Comparison of ENCODE assay signal across 1 cellular context in the genomic region with DNA sequence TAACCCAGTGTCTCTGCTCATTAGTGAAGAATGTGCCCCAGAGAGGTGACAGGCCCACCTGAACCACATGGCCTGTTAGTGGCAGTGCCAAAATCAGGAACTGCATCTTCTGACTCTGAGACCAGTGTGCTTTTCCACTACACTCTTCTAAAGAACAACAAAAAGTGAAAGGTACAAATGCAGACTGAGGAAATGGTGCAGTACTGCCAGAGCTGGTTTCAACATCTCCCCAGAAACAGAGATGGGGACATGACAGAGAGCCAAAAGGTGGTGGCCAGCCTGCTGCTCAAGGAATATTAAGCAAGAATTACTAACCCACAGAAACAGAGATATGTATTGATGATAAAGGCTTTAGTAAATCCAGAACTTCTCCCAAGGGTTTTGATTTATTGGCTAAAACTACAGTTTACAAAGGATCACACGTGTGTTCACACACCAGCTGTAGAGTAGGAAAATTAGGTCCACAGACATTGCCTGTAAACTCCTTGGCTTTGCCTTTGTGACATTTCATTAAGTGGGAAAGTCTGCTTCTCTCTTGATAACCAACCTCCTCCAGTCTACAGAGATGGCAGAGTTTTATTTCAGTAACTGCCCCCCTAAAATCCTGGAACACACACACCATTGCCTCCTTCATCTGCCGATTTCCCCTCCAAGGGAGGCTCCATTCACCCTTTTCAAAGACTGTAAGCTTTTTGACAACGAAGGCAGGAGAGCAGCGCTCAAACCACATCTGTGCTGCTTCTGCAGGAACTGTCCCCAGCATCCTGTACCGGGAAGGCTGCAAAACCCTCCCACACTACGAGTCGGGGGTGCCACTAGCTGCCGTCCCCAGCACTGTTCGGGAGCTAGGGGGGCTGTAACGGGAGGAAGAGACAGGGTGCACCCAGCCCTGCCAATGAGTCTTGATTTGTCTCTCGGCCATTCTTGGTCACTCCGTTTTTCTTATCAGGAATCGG.
TF ChIP-seq lines count a peak whose summit lies in the region.

No MANE protein-coding gene starts in this region.

TF ChIP-seq in IMR-90, 13 proteins besides CTCF, POLR2A, EP300 and RAD21:
- no peak for TF ChIP-seq RFX5 (IDR thresholded peaks at IDR 0.05; ENCODE audit: low read depth, low read length)
- TF ChIP-seq SMC3 (IDR thresholded peaks at IDR 0.05; ENCODE audit: low read depth, low read length) = no peak
- TF ChIP-seq, protein P1, sequence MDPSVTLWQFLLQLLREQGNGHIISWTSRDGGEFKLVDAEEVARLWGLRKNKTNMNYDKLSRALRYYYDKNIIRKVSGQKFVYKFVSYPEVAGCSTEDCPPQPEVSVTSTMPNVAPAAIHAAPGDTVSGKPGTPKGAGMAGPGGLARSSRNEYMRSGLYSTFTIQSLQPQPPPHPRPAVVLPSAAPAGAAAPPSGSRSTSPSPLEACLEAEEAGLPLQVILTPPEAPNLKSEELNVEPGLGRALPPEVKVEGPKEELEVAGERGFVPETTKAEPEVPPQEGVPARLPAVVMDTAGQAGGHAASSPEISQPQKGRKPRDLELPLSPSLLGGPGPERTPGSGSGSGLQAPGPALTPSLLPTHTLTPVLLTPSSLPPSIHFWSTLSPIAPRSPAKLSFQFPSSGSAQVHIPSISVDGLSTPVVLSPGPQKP (IDR thresholded peaks at IDR 0.05; ENCODE audit: borderline replicate concordance, low read depth, low read length) = no peak
- no peak for TF ChIP-seq MAZ (IDR thresholded peaks at IDR 0.05; ENCODE audit: borderline replicate concordance, low read depth, low read length)
- no peak for TF ChIP-seq CHD1 (IDR thresholded peaks at IDR 0.05; ENCODE audit: low read depth, low read length)
- no peak for TF ChIP-seq FOS (IDR thresholded peaks at IDR 0.05; ENCODE audit: low read depth, low read length)
- no peak for TF ChIP-seq MXI1 (IDR thresholded peaks at IDR 0.05; ENCODE audit: borderline replicate concordance, low read depth, low read length)
- no peak for TF ChIP-seq MAFK (IDR thresholded peaks at IDR 0.05; ENCODE audit: low read depth, low read length)
- TF ChIP-seq RCOR1 (IDR thresholded peaks at IDR 0.05; ENCODE audit: insufficient replicate concordance, low read length) = no peak
TF ChIP-seq in IMR-90: peak in this region for 0.
